In the genomic region with DNA sequence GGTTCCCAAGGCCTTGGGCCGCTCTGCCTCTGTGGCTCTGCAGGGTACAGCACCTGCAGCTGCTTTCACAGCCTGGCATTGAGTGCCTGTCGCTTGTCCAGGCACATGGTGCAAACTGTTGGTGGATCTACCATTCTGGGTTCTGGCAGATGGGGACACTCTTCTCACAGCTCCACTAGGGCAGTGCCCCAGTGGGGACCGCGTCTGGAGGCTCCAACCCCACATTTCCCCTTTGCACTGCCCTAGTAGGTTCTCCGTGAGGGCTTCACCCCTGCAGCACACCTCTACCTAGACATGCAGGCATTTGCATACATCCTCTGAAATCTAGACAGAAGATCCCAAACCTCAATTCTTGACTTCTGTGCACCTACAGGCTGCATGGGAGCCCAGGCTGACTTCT, we compare ENCODE assay signal across 4 cellular contexts. TPM values are rescaled to one million over a fixed set of nuclear protein-coding genes. Genes with fewer than 3 reads are reported as not detected.
"Had no signal": no experiment of that assay in that cellular context is flagged by ENCODE, and none has a peak within 500 bp of the region (broad histone marks: within the 10 kb centered on the region; RNA-seq: fewer than 3 reads in every experiment).

No MANE protein-coding gene starts in this region.

- DNase-seq: GDM1, GF-D8 had no signal

- ATAC-seq: GM12878 had no signal

RNA-seq across cellular contexts. Expression of a gene that starts 19.2 kb away (rescaled TPM):
- total RNA-seq: G401, GM12878 had no signal
